ENCODE assay signal across 1 cellular context in genomic region chr19:955803-956746, GRCh38.
TF ChIP-seq lines count a peak whose summit lies in the region.

No MANE protein-coding gene starts in this region.

TF ChIP-seq in SK-N-SH, 30 proteins besides CTCF, POLR2A, EP300 and RAD21 (continued from another document):
- TF ChIP-seq NFIC (IDR thresholded peaks at IDR 0.05; ENCODE audit: borderline replicate concordance): no peak
TF ChIP-seq in SK-N-SH: peak in this region for 0.
